Comparison of ENCODE assay signal across 8 cellular contexts in genomic region chr11:72609045-72609444, GRCh38.
DNase-seq lines count a peak whose midpoint lies in the region; ATAC-seq, FAIRE-seq and TF ChIP-seq lines count a peak whose summit lies in the region.

No MANE protein-coding gene starts in this region.

- 18% methylated on average over 4 of the region's 4 CpGs for WGBS in A549 (ENCODE audit: missing lambda C conversion rate)

- peak; percentile 38; the same call in 2 of the 3 replicates for TF ChIP-seq CTCF in A549 (IDR thresholded peaks at IDR 0.05)
- TF ChIP-seq CTCF in GM12865 (IDR thresholded peaks at IDR 0.05; ENCODE audit: insufficient read depth, low read depth, low read length, missing control alignments), result peak; percentile 62

- peak in 1 of 2 experiments; percentile 61; a peak in 3 of 6 replicates for ATAC-seq in A549
- ATAC-seq in SK-N-SH treated with all-trans-retinoic acid at 6 μM for 48 hours, result peak; percentile 72
- ATAC-seq in HG03159 (IDR thresholded peaks at IDR 0.05; ENCODE audit: unreplicated experiment), result no peak

- no peaks in the 10 kb centered on the region for H3K9me3 ChIP-seq in A549

- DNase-seq in A549 (ENCODE audit: low read depth in 1 of 2, low spot score in 1 of 2), result peak in 1 of 2 experiments; percentile 36
- DNase-seq in GM12865 (ENCODE audit: low read depth), result peak; percentile 48
- DNase-seq in foreskin melanocyte, result peak; percentile 10
- DNase-seq in SHP77 (lab: John Stamatoyannopoulos, UW), result no peak
- DNase-seq in posterior vena cava (ENCODE audit: low spot score), result no peak
- no peak for DNase-seq in NCI-H1417 (lab: John Stamatoyannopoulos, UW)

- intact Hi-C loops in posterior vena cava (cut with DNase I), result loop anchor here in 1 of 2 donors (5.0 kb wide), 1 partner anchor 33 kb away; no protein-coding TSS in a partner anchor

- H3K4me3 ChIP-seq in A549 (no peak overlapping the region), GM12865 (ENCODE audit: low read depth, low read length) (no peak overlapping the region)

- POLR2A ChIA-PET in A549 (lab: Yijun Ruan, JAX), result no interaction called here

- H3K4me1 ChIP-seq in A549, result no peaks in the 10 kb centered on the region

- TF ChIP-seq POLR2A in A549 (IDR thresholded peaks at IDR 0.05; ENCODE audit: low read length), result no peak

- TF ChIP-seq RAD21 in A549 (conservative IDR thresholded peaks at IDR 0.05 in 1 of 2, IDR thresholded peaks at IDR 0.05 in 1 of 2), result no peak

- CTCF ChIA-PET in A549 (lab: Yijun Ruan, JAX), result interaction anchor here (0.8 to 15.1 kb wide), 10 partner anchors 8 to 634 kb away, joined by 3 to 211 read pairs (median 4); no protein-coding TSS in a partner anchor

- no peak for FAIRE-seq in A549 (lab: Jason Lieb, UNC)

- H3K4me2 ChIP-seq in A549, result 0 out of 3 replicates have a peak overlapping the region, but pooled peaks have one; percentile 12

- H3K27ac ChIP-seq in A549, result no peak overlapping the region

- TF ChIP-seq EP300 in A549 (IDR thresholded peaks at IDR 0.05), result no peak

TF ChIP-seq in A549, 52 proteins besides CTCF, POLR2A, EP300 and RAD21:
- TF ChIP-seq KDM1A (IDR thresholded peaks at IDR 0.05; ENCODE audit: low read depth) (no peak), CBX8 (IDR thresholded peaks at IDR 0.05) (no peak), NR3C1 (IDR thresholded peaks at IDR 0.05) (no peak), GATA3 (IDR thresholded peaks at IDR 0.05; ENCODE audit: borderline replicate concordance) (no peak), ZSCAN20 (CRISPR knock-in tag; IDR thresholded peaks at IDR 0.05) (no peak), HMGXB4 (CRISPR knock-in tag; IDR thresholded peaks at IDR 0.05; ENCODE audit: borderline replicate concordance) (no peak), EHF (CRISPR knock-in tag; IDR thresholded peaks at IDR 0.05) (no peak), ZNF302 (CRISPR knock-in tag; IDR thresholded peaks at IDR 0.05) (no peak), CHD4 (IDR thresholded peaks at IDR 0.05; ENCODE audit: borderline replicate concordance) (no peak), MAZ (IDR thresholded peaks at IDR 0.05; ENCODE audit: borderline replicate concordance, low read depth, low read length) (no peak), PBX3 (IDR thresholded peaks at IDR 0.05) (no peak), EHMT2 (IDR thresholded peaks at IDR 0.05; ENCODE audit: low read depth) (no peak), ZC3H11A (IDR thresholded peaks at IDR 0.05) (no peak), MYC (IDR thresholded peaks at IDR 0.05; ENCODE audit: borderline replicate concordance, low read length) (no peak), ESRRA (IDR thresholded peaks at IDR 0.05; ENCODE audit: borderline replicate concordance, low read length) (no peak), NPAS2 (CRISPR knock-in tag; IDR thresholded peaks at IDR 0.05; ENCODE audit: borderline replicate concordance) (no peak), POLR2AphosphoS2 (conservative IDR thresholded peaks at IDR 0.05; ENCODE audit: low read length) (no peak), TFCP2L1 (CRISPR knock-in tag; IDR thresholded peaks at IDR 0.05) (no peak)
TF ChIP-seq in A549: peak in this region for 0.

TF ChIP-seq in SK-N-SH treated with all-trans-retinoic acid at 6 μM for 48 hours, 23 proteins besides CTCF, POLR2A, EP300 and RAD21:
- TF ChIP-seq ESRRG (CRISPR knock-in tag; IDR thresholded peaks at IDR 0.05) (no peak), GLIS3 (CRISPR knock-in tag; IDR thresholded peaks at IDR 0.05) (no peak), SNAI2 (CRISPR knock-in tag; IDR thresholded peaks at IDR 0.05) (no peak), CSDC2 (CRISPR knock-in tag; IDR thresholded peaks at IDR 0.05) (no peak), RARB (CRISPR knock-in tag; IDR thresholded peaks at IDR 0.05) (no peak), ZFP30 (CRISPR knock-in tag; IDR thresholded peaks at IDR 0.05) (no peak), CSRNP3 (CRISPR knock-in tag; IDR thresholded peaks at IDR 0.05) (no peak), PPARA (CRISPR knock-in tag; IDR thresholded peaks at IDR 0.05; ENCODE audit: borderline replicate concordance) (no peak)
- TF ChIP-seq, protein P1, sequence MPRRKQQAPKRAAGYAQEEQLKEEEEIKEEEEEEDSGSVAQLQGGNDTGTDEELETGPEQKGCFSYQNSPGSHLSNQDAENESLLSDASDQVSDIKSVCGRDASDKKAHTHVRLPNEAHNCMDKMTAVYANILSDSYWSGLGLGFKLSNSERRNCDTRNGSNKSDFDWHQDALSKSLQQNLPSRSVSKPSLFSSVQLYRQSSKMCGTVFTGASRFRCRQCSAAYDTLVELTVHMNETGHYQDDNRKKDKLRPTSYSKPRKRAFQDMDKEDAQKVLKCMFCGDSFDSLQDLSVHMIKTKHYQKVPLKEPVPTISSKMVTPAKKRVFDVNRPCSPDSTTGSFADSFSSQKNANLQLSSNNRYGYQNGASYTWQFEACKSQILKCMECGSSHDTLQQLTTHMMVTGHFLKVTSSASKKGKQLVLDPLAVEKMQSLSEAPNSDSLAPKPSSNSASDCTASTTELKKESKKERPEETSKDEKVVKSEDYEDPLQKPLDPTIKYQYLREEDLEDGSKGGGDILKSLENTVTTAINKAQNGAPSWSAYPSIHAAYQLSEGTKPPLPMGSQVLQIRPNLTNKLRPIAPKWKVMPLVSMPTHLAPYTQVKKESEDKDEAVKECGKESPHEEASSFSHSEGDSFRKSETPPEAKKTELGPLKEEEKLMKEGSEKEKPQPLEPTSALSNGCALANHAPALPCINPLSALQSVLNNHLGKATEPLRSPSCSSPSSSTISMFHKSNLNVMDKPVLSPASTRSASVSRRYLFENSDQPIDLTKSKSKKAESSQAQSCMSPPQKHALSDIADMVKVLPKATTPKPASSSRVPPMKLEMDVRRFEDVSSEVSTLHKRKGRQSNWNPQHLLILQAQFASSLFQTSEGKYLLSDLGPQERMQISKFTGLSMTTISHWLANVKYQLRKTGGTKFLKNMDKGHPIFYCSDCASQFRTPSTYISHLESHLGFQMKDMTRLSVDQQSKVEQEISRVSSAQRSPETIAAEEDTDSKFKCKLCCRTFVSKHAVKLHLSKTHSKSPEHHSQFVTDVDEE (CRISPR knock-in tag; IDR thresholded peaks at IDR 0.05), result no peak

Comparison
In these comparisons a context has a peak if more than half of its experiments do, and no peak if none do; other contexts are left out.
1. DNase-seq: peak in GM12865 (single experiment) and foreskin melanocyte (single experiment); none in SHP77 (0 of 2), posterior vena cava (single experiment) and NCI-H1417 (0 of 3).